Comparison of ENCODE assay signal across 26 cellular contexts in genomic region chr11:5507586-5508305, GRCh38. TPM values are rescaled to one million over a fixed set of nuclear protein-coding genes. Genes with fewer than 3 reads are reported as not detected.
"Had no signal": no experiment of that assay in that cellular context is flagged by ENCODE, and none has a peak within 500 bp of the region (broad histone marks: within the 10 kb centered on the region; RNA-seq: fewer than 3 reads in every experiment).

No MANE protein-coding gene starts in this region.

- H3K27me3 ChIP-seq: gastrocnemius medialis, heart right ventricle, neural progenitor cell, ovary, suprapubic skin, thyroid gland had no signal

- H3K27ac ChIP-seq: coronary artery, gastrocnemius medialis, heart right ventricle, neural progenitor cell, ovary, suprapubic skin, thyroid gland had no signal

- H3K36me3 Mint-ChIP-seq: natural killer cell treated with Interleukin-12 subunit alpha and Interleukin-12 subunit beta and Interleukin-15 and Interleukin-18, amount 100 ng/mL, for 72 hours; neural progenitor cell; type B pancreatic cell had no signal

- H3K4me1 ChIP-seq: gastrocnemius medialis, heart right ventricle, neural progenitor cell, suprapubic skin, thyroid gland had no signal

- H2AFZ ChIP-seq: neural progenitor cell had no signal

- FAIRE-seq: islet of Langerhans, urothelium cell line had no signal

- H3K4me3 Mint-ChIP-seq: natural killer cell treated with Interleukin-12 subunit alpha and Interleukin-12 subunit beta and Interleukin-15 and Interleukin-18, amount 100 ng/mL, for 72 hours; neural progenitor cell; type B pancreatic cell had no signal

- H3K4me2 ChIP-seq: neural progenitor cell, smooth muscle cell had no signal

- H3K4me1 Mint-ChIP-seq: neural progenitor cell had no signal

- H3K9me3 Mint-ChIP-seq: natural killer cell treated with Interleukin-12 subunit alpha and Interleukin-12 subunit beta and Interleukin-15 and Interleukin-18, amount 100 ng/mL, for 72 hours; neural progenitor cell; type B pancreatic cell had no signal

- H3K9me3 ChIP-seq: gastrocnemius medialis, heart right ventricle, mucosa of descending colon, ovary, suprapubic skin, thyroid gland had no signal

- H3K4me3 ChIP-seq: coronary artery, gastrocnemius medialis, heart right ventricle, mucosa of descending colon, neural progenitor cell, ovary, smooth muscle cell, suprapubic skin, thyroid gland had no signal

- H3K27ac Mint-ChIP-seq: natural killer cell treated with Interleukin-12 subunit alpha and Interleukin-12 subunit beta and Interleukin-15 and Interleukin-18, amount 100 ng/mL, for 72 hours; neural progenitor cell; progenitor cell of endocrine pancreas; type B pancreatic cell had no signal

- H3K27me3 Mint-ChIP-seq: progenitor cell of endocrine pancreas had no signal

- H3K9ac ChIP-seq: neural progenitor cell had no signal

- DNase-seq: effector CD8-positive, alpha-beta T cell; gastrocnemius medialis; heart right ventricle; hypothalamus; mucosa of descending colon; nucleus accumbens; ovary; right cardiac atrium; stimulated activated CD4-positive, alpha-beta T cell treated with anti-CD3 and anti-CD28 coated beads, Interleukin-2, amount 100 ng/mL, for 48 hours; stimulated activated naive CD8-positive, alpha-beta T cell treated with anti-CD3 and anti-CD28 coated beads, Interleukin-15, Interleukin-2, amounts not matched to agents 100 U/mL and 50 U/mL, for 24 hours; thyroid gland had no signal

- H3K36me3 ChIP-seq: gastrocnemius medialis, heart right ventricle, neural progenitor cell, ovary, suprapubic skin, thyroid gland had no signal

RNA-seq across cellular contexts. Expression of gene UBQLN3, which starts 2.0 kb away (rescaled TPM):
- total RNA-seq: dermis microvascular lymphatic vessel endothelial cell; gastrocnemius medialis; left lobe of liver; natural killer cell treated with Interleukin-12 subunit alpha and Interleukin-12 subunit beta and Interleukin-15 and Interleukin-18, amount 100 ng/mL, for 72 hours; progenitor cell of endocrine pancreas had no signal
- polyA plus RNA-seq: esophagus, fibroblast of lung, heart right ventricle, ovary, smooth muscle cell had no signal

RNA-seq across cellular contexts. Expression of gene UBQLNL, which starts 8.8 kb away (rescaled TPM):
- total RNA-seq: dermis microvascular lymphatic vessel endothelial cell had no signal
- polyA plus RNA-seq: smooth muscle cell had no signal

RNA-seq across cellular contexts. Expression of gene OR52D1, which starts 19.3 kb away (rescaled TPM):
- total RNA-seq: dermis microvascular lymphatic vessel endothelial cell; fibroblast of lung; fibroblast of villous mesenchyme; gastrocnemius medialis; heart right ventricle; left lobe of liver; lower leg skin; mucosa of descending colon; natural killer cell treated with Interleukin-12 subunit alpha and Interleukin-12 subunit beta and Interleukin-15 and Interleukin-18, amount 100 ng/mL, for 72 hours; ovary; progenitor cell of endocrine pancreas; right cardiac atrium; smooth muscle cell; suprapubic skin; thyroid gland had no signal
- polyA plus RNA-seq: esophagus, fibroblast of lung, heart right ventricle, ovary, right cardiac atrium, smooth muscle cell had no signal

RNA-seq across cellular contexts. Expression of gene OR52H1, which starts 40.6 kb away (rescaled TPM):
- total RNA-seq: gastrocnemius medialis; heart right ventricle; lower leg skin; natural killer cell treated with Interleukin-12 subunit alpha and Interleukin-12 subunit beta and Interleukin-15 and Interleukin-18, amount 100 ng/mL, for 72 hours; right cardiac atrium; smooth muscle cell had no signal
- polyA plus RNA-seq: esophagus, fibroblast of lung, heart right ventricle, right cardiac atrium, smooth muscle cell had no signal

RNA-seq across cellular contexts. Expression of gene OR51I2, which starts 58.6 kb away (rescaled TPM):
- total RNA-seq: dermis microvascular lymphatic vessel endothelial cell; fibroblast of villous mesenchyme; gastrocnemius medialis; heart right ventricle; left lobe of liver; lower leg skin; mucosa of descending colon; natural killer cell treated with Interleukin-12 subunit alpha and Interleukin-12 subunit beta and Interleukin-15 and Interleukin-18, amount 100 ng/mL, for 72 hours; ovary; progenitor cell of endocrine pancreas; right cardiac atrium; smooth muscle cell; suprapubic skin; thyroid gland had no signal
- polyA plus RNA-seq: esophagus, fibroblast of lung, heart right ventricle, ovary, right cardiac atrium, smooth muscle cell had no signal
